ENCODE assay signal across 27 cellular contexts in genomic region chr7:104534149-104534548, GRCh38.
"Had no signal": no experiment of that assay in that cellular context is flagged by ENCODE, and none has a peak within 500 bp of the region (broad histone marks: within the 10 kb centered on the region; RNA-seq: fewer than 3 reads in every experiment).

No MANE protein-coding gene starts in this region.

- H3K9me3 ChIP-seq: colonic mucosa, esophagus squamous epithelium, gastrocnemius medialis, heart left ventricle, heart right ventricle had no signal

- H3K36me3 ChIP-seq: colonic mucosa, esophagus squamous epithelium, gastrocnemius medialis, gastroesophageal sphincter, heart left ventricle, heart right ventricle had no signal

- DNase-seq: colonic mucosa; cortex of kidney; dermis blood vessel endothelial cell; dorsolateral prefrontal cortex; effector CD4-positive, alpha-beta T cell; effector CD8-positive, alpha-beta T cell; effector memory CD4-positive, alpha-beta T cell; effector memory CD8-positive, alpha-beta T cell; endodermal cell; erythroblast; esophagus squamous epithelium; foreskin fibroblast; foreskin keratinocyte; foreskin melanocyte; gastrocnemius medialis; glutamatergic neuron; head of caudate nucleus; heart left ventricle; heart right ventricle had no signal

- H3K27ac ChIP-seq: colonic mucosa, coronary artery, dorsolateral prefrontal cortex, epithelial cell of prostate, esophagus squamous epithelium, foreskin keratinocyte, gastrocnemius medialis, gastroesophageal sphincter, heart left ventricle, heart right ventricle had no signal

- ATAC-seq: effector memory CD8-positive, alpha-beta T cell; esophagus mucosa; foreskin keratinocyte; gastrocnemius medialis; gastroesophageal sphincter; heart left ventricle; heart right ventricle had no signal

- H3K4me1 ChIP-seq: colonic mucosa, esophagus squamous epithelium, foreskin keratinocyte, gastrocnemius medialis, gastroesophageal sphincter had no signal

- FAIRE-seq: colon, endometrium, endothelial cell of umbilical vein, frontal cortex had no signal

- H3K27me3 ChIP-seq: colonic mucosa, esophagus squamous epithelium, foreskin keratinocyte, gastrocnemius medialis, gastroesophageal sphincter, heart left ventricle, heart right ventricle had no signal

- H3K4me3 ChIP-seq: colonic mucosa, coronary artery, dorsolateral prefrontal cortex, esophagus squamous epithelium, gastrocnemius medialis, gastroesophageal sphincter, heart left ventricle, heart right ventricle had no signal
